21 cellular contexts compared by ENCODE assay signal in the genomic region with DNA sequence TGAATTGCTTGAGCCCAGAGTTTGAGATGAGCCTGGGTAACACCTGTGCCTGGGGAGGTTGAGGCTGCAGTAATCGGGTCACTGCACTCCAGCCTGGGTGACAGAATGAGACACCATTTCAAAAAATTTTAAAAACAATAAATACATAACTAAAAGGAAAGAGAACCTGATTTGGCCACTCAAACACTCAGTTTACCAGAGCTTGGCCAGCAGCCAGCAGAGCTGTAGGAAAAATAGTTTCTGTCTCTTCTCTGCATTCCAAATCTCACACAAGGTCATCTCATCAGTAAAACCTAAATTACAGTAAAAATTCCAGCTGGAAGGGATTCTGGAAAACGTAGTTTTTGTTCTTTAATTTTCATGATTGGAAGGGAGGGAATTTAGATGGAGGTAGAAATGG. TPM values are rescaled to one million over a fixed set of nuclear protein-coding genes. Genes with fewer than 3 reads are reported as not detected.
A peak's percentile ranks its signal among the peaks of the same experiment; 100 is the strongest.
DNase-seq lines count a peak whose midpoint lies in the region; ATAC-seq, FAIRE-seq and TF ChIP-seq lines count a peak whose summit lies in the region.
"Had no signal": no experiment of that assay in that cellular context is flagged by ENCODE, and none has a peak within 500 bp of the region (broad histone marks: within the 10 kb centered on the region; RNA-seq: fewer than 3 reads in every experiment).

No MANE protein-coding gene starts in this region.

- no peak for ATAC-seq in pancreas

- TF ChIP-seq POLR2A in testis (IDR thresholded peaks at IDR 0.05) (no peak), GM12891 (IDR thresholded peaks at IDR 0.05; ENCODE audit: low read depth, low read length) (no peak)

- DNase-seq in EH (ENCODE audit: low read depth) (peak; percentile 8), cerebellar cortex (ENCODE audit: low spot score) (peak; percentile 19), testis (peak; percentile 45), GM12891 (ENCODE audit: insufficient read length, low spot score) (no peak), WERI-Rb-1 (no peak), pancreas (no peak)
- DNase-seq: ACHN; BE2C; C1 segment of cervical spinal cord; CD4-positive, CD25-positive, alpha-beta regulatory T cell; CD8-positive, alpha-beta memory T cell; COR-L47; DMS 273 treated with DMSO at 0.1 percent for 48 hours; DND-41; GM23248 had no signal

- H3K4me1 ChIP-seq in HEK293 (ENCODE audit: control insufficient read depth, insufficient read depth, low read length) = peaks cover 7% of the 10 kb centered on the region
- H3K4me1 ChIP-seq in testis = peaks cover 10% of the 10 kb centered on the region
- peaks cover 0 to 24% (median 17%) of the 10 kb centered on the region in 3 donors for H3K4me1 ChIP-seq in pancreas
- H3K4me1 ChIP-seq: BE2C had no signal

- FAIRE-seq in GM12891 (lab: Jason Lieb, UNC) (no peak), pancreas (lab: Jason Lieb, UNC) (no peak)
- FAIRE-seq: A204.1, G401.6, GM12892, GM18507 had no signal

- TF ChIP-seq CTCF in HEK293 (tag by site-specific recombination; IDR thresholded peaks at IDR 0.05) = no peak
- no peak for TF ChIP-seq CTCF in testis (IDR thresholded peaks at IDR 0.05)
- TF ChIP-seq CTCF in WERI-Rb-1 (IDR thresholded peaks at IDR 0.05; ENCODE audit: low read depth, low read length) = no peak
- TF ChIP-seq CTCF in pancreas (IDR thresholded peaks at IDR 0.05) = no peak

- no peak overlapping the region for H3K27ac ChIP-seq in HEK293 (ENCODE audit: extremely low read depth, low read depth, low read length)
- H3K27ac ChIP-seq in testis = no peak overlapping the region
- H3K27ac ChIP-seq in WERI-Rb-1 = no peak overlapping the region
- H3K27ac ChIP-seq in pancreas = no peak overlapping the region
- H3K27ac ChIP-seq: GM23248 had no signal

- H3K9me3 ChIP-seq in HEK293 (ENCODE audit: control insufficient read depth, insufficient read depth, low read depth, low read length) = no peaks in the 10 kb centered on the region
- H3K9me3 ChIP-seq in testis = no peaks in the 10 kb centered on the region
- H3K9me3 ChIP-seq in WERI-Rb-1 (ENCODE audit: severe bottlenecking) = no peaks in the 10 kb centered on the region
- H3K9me3 ChIP-seq in pancreas = no peaks in the 10 kb centered on the region
- H3K9me3 ChIP-seq: BE2C, HAP-1 had no signal

- WGBS in testis, 2 donors = 51 to 58% methylated on average over 2 of the region's 2 CpGs
- WGBS in pancreas, 2 donors = 51 to 70% methylated on average over 2 of the region's 2 CpGs

- POLR2A ChIA-PET in HEK293 (lab: Yijun Ruan, JAX) = no interaction called here

- no peak overlapping the region for H3K4me3 ChIP-seq in HEK293 (ENCODE audit: low read depth, low read length)
- no peak overlapping the region for H3K4me3 ChIP-seq in testis
- no peak overlapping the region for H3K4me3 ChIP-seq in WERI-Rb-1 (ENCODE audit: low read depth, low read length)
- H3K4me3 ChIP-seq in pancreas = no peak overlapping the region
- H3K4me3 ChIP-seq: GM23248, HAP-1 had no signal

- CTCF ChIA-PET in HEK293 (lab: Yijun Ruan, JAX) = interaction anchor here (0.7 kb wide), 1 partner anchor 194 kb away, joined by 4 read pairs; no protein-coding TSS in a partner anchor

- no peaks in the 10 kb centered on the region for H3K36me3 ChIP-seq in HEK293 (ENCODE audit: control insufficient read depth in 2 of 2, insufficient read depth in 1 of 2, low read length in 2 of 2)
- no peaks in the 10 kb centered on the region for H3K36me3 ChIP-seq in testis (ENCODE audit: low read depth, missing control alignments)
- no peaks in the 10 kb centered on the region for H3K36me3 ChIP-seq in WERI-Rb-1
- H3K36me3 ChIP-seq in pancreas = no peaks in the 10 kb centered on the region
- H3K36me3 ChIP-seq: BE2C, HAP-1 had no signal

- intact Hi-C loops in testis (cut with DNase I; ENCODE audit: low total_unique reads) = no loop called here
- intact Hi-C loops in pancreas (cut with DNase I) = no loop called here

- H3K27me3 ChIP-seq in testis = no peaks in the 10 kb centered on the region
- H3K27me3 ChIP-seq in WERI-Rb-1 (ENCODE audit: insufficient read depth, low read depth, severe bottlenecking) = no peaks in the 10 kb centered on the region
- H3K27me3 ChIP-seq in pancreas = no peaks in the 10 kb centered on the region
- H3K27me3 ChIP-seq: BE2C had no signal

TF ChIP-seq in HEK293, 187 proteins besides CTCF, POLR2A, EP300 and RAD21:
- TF ChIP-seq PRDM6 (tag by site-specific recombination; IDR thresholded peaks at IDR 0.05) (peak; percentile 62), ZNF560 (tag by site-specific recombination; IDR thresholded peaks at IDR 0.05; ENCODE audit: borderline replicate concordance) (no peak)

TF ChIP-seq in GM12891, 5 proteins besides CTCF, POLR2A, EP300 and RAD21:
- no peak for TF ChIP-seq PAX5 (IDR thresholded peaks at IDR 0.05; ENCODE audit: insufficient read depth, low read length, severe bottlenecking)

RNA-seq across cellular contexts. Expression of gene PPM1L, which starts 7.8 kb away (rescaled TPM):
- total RNA-seq in testis = 10 to 100 TPM; 19.6 to 27.7 TPM
- polyA plus RNA-seq in testis (ENCODE audit: insufficient read depth, low read depth, low replicate concordance) = 4.4 TPM
- 0.19 TPM for polyA plus RNA-seq in GM12891 (2012; ENCODE audit: low read depth, missing spikeins)
- 10 to 100 TPM in 1 of 6 donors, 1 to 10 TPM in 5; 5.5 to 12.3 (median 7.1) TPM for total RNA-seq in pancreas
- polyA plus RNA-seq in pancreas = 1 to 10 TPM; 2.3 to 3.5 TPM

Comparison
In these comparisons a context has a peak if more than half of its experiments do, and no peak if none do; other contexts are left out.
1. DNase-seq: peak in EH (single experiment), cerebellar cortex (single experiment) and testis (single experiment); none in GM12891 (single experiment), WERI-Rb-1 (single experiment) and pancreas (0 of 6).